34 cellular contexts compared by ENCODE assay signal in genomic region chr19:46585539-46585938, GRCh38. TPM values are rescaled to one million over a fixed set of nuclear protein-coding genes. Genes with fewer than 3 reads are reported as not detected.
"Had no signal": no experiment of that assay in that cellular context is flagged by ENCODE, and none has a peak within 500 bp of the region (broad histone marks: within the 10 kb centered on the region; RNA-seq: fewer than 3 reads in every experiment).

No MANE protein-coding gene starts in this region.

- H3K36me3 ChIP-seq: adrenal gland, ascending aorta, cardiac muscle cell had no signal

- H3K27me3 ChIP-seq: adrenal gland, ascending aorta, cardiac muscle cell had no signal

- ATAC-seq: activated CD8-positive, alpha-beta T cell treated with anti-CD3 and anti-CD28 coated beads for 36 hours; activated naive CD4-positive, alpha-beta T cell treated with anti-CD3 and anti-CD28 coated beads, Interleukin-2, amount 50 U/mL, for 72 hours; activated T-cell treated with anti-CD3 and anti-CD28 coated beads, Interleukin-2, amount 50 U/mL, for 4 hours; activated T-cell treated with anti-CD3 and anti-CD28 coated beads, Interleukin-2, amount 50 U/mL, for 72 hours; activated T-helper 17 cell treated with anti-CD3 and anti-CD28 coated beads, Interleukin-2, amount 50 U/mL, for 72 hours had no signal

- H3K27ac ChIP-seq: adrenal gland, ascending aorta, cardiac muscle cell, VCaP had no signal

- H3K9me3 ChIP-seq: ascending aorta had no signal

- H3K4me1 ChIP-seq: adrenal gland had no signal

- DNase-seq: activated B cell treated with CpG ODN at 0.5 μM for 24 hours; activated CD4-positive, alpha-beta memory T cell treated with anti-CD3 and anti-CD28 coated beads for 36 hours; activated CD4-positive, alpha-beta T cell treated with anti-CD3 and anti-CD28 coated beads for 4 hours; activated CD4-positive, alpha-beta T cell treated with anti-CD3 and anti-CD28 coated beads, Interleukin-2, amount 10 ng/mL, durations not matched to agents 24 days and 14 days; activated CD4-positive, alpha-beta T cell treated with anti-CD3 and anti-CD28 coated beads, Interleukin-2, amount 50 U/mL, for 1 hour; activated CD4-positive, alpha-beta T cell treated with anti-CD3 and anti-CD28 coated beads, Interleukin-2, amount 50 U/mL, for 4 hours; activated CD4-positive, CD25-positive, alpha-beta regulatory T cell treated with anti-CD3 and anti-CD28 coated beads, Interleukin-2, amount 50 U/mL, for 72 hours; activated CD8-positive, alpha-beta memory T cell treated with anti-CD3 and anti-CD28 coated beads, Interleukin-2, amount 50 U/mL, for 4 hours; activated CD8-positive, alpha-beta T cell treated with anti-CD3 and anti-CD28 coated beads for 36 hours; activated effector memory CD4-positive, alpha-beta T cell treated with anti-CD3 and anti-CD28 coated beads, Interleukin-2, amount 50 U/mL, for 16 hours; activated gamma-delta T cell treated with Interleukin-2 at 50 U/mL for 16 hours; activated naive CD4-positive, alpha-beta T cell; activated naive CD4-positive, alpha-beta T cell treated with anti-CD3 and anti-CD28 coated beads for 36 hours; activated naive CD4-positive, alpha-beta T cell treated with anti-CD3 and anti-CD28 coated beads, Interleukin-2, amount 50 U/mL, for 16 hours; activated naive CD8-positive, alpha-beta T cell treated with anti-CD3 and anti-CD28 coated beads for 36 hours; activated T-cell treated with anti-CD3 and anti-CD28 coated beads for 4 hours; activated T-cell treated with anti-CD3 and anti-CD28 coated beads, Interleukin-2, amount 50 U/mL, for 1 hour; activated T-cell treated with anti-CD3 and anti-CD28 coated beads, Interleukin-2, amount 50 U/mL, for 4 hours; activated T-cell treated with anti-CD3 and anti-CD28 coated beads, Interleukin-2, amount 50 U/mL, for 72 hours; amygdala; anterior cingulate cortex; caudate nucleus; cerebellar nuclear complex; T-helper 2 cell; T-helper 9 cell had no signal

- H3K4me3 ChIP-seq: adrenal gland, ascending aorta, cardiac muscle cell had no signal

- FAIRE-seq: bronchial epithelial cell, TTC549 had no signal

RNA-seq across cellular contexts. Expression of gene GNG8, which starts 50.5 kb away (rescaled TPM):
- total RNA-seq: ascending aorta, bronchial epithelial cell, cardiac muscle cell, chondrocyte had no signal
- polyA plus RNA-seq: adrenal gland had no signal
